In the genomic region with DNA sequence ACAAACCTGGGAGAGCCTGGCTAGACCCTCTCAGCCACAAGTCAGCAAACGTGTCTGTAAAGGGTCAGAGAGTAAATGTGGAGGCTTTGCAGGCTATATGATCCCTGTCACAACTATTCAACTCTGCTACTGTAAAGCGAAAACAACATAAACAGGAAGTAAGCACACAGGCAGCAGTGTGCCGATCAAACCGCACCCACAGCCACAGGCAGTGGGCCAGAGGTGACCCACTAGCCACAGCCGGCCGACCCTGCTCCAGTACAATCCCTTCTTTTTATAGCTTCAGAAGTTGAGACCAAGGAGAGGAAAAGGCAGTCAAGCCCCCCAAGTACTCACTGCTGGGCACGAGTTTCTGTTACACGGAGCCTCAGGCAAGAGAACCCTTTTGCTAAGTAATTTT, we compare ENCODE assay signal across 8 cellular contexts.
A peak's percentile ranks its signal among the peaks of the same experiment; 100 is the strongest.
DNase-seq lines count a peak whose midpoint lies in the region; ATAC-seq and TF ChIP-seq lines count a peak whose summit lies in the region.

No MANE protein-coding gene starts in this region.

- H4K20me1 ChIP-seq in neural progenitor cell (ENCODE audit: low read depth), result no peaks in the 10 kb centered on the region

- H3K4me3 ChIP-seq in neural progenitor cell (no peak overlapping the region), lower leg skin (ENCODE audit: low read depth, poor library complexity, severe bottlenecking) (no peak overlapping the region)

- H3K27me3 Mint-ChIP-seq in activated T-helper 17 cell treated with anti-CD3 and anti-CD28 coated beads, Interleukin-2, amount 50 U/mL, for 72 hours, result no peaks in the 10 kb centered on the region
- H3K27me3 Mint-ChIP-seq in neural progenitor cell (ENCODE audit: insufficient read depth, low read depth), result peaks cover 2% of the 10 kb centered on the region
- no peaks in the 10 kb centered on the region for H3K27me3 Mint-ChIP-seq in activated naive CD8-positive, alpha-beta T cell treated with anti-CD3 and anti-CD28 coated beads, Interleukin-2, amount 50 U/mL, for 24 hours

- intact Hi-C loops in lower leg skin (cut with DNase I; ENCODE audit: low total_unique reads), result no loop called here

- no peaks in the 10 kb centered on the region for H3K36me3 ChIP-seq in neural progenitor cell

- no peaks in the 10 kb centered on the region for H3K9me3 Mint-ChIP-seq in activated T-helper 17 cell treated with anti-CD3 and anti-CD28 coated beads, Interleukin-2, amount 50 U/mL, for 72 hours
- H3K9me3 Mint-ChIP-seq in neural progenitor cell, result no peaks in the 10 kb centered on the region
- no peaks in the 10 kb centered on the region for H3K9me3 Mint-ChIP-seq in activated naive CD8-positive, alpha-beta T cell treated with anti-CD3 and anti-CD28 coated beads, Interleukin-2, amount 50 U/mL, for 24 hours

- TF ChIP-seq CTCF in neural progenitor cell (IDR thresholded peaks at IDR 0.05), result no peak
- TF ChIP-seq CTCF in lower leg skin (IDR thresholded peaks at IDR 0.05), result no peak

- no peaks in the 10 kb centered on the region for H3K9me3 ChIP-seq in neural progenitor cell (ENCODE audit: low read depth)

- H3K4me1 ChIP-seq in neural progenitor cell, result peaks cover 16% of the 10 kb centered on the region

- DNase-seq in neural progenitor cell (ENCODE audit: low spot score) (no peak), lower leg skin (ENCODE audit: low spot score in 2 of 2) (no peak), COR-L47 (lab: John Stamatoyannopoulos, UW) (no peak)
- DNase-seq in activated naive CD8-positive, alpha-beta T cell treated with anti-CD3 and anti-CD28 coated beads, Interleukin-2, amount 50 U/mL, for 24 hours, result no peak

- ATAC-seq in GM18909 (IDR thresholded peaks at IDR 0.05; ENCODE audit: poor library complexity, unreplicated experiment) (peak; percentile 43), HG03103 (IDR thresholded peaks at IDR 0.05; ENCODE audit: low read depth, unreplicated experiment) (peak; percentile 84), HG02571 (IDR thresholded peaks at IDR 0.05; ENCODE audit: unreplicated experiment) (no peak)
- ATAC-seq in activated T-helper 17 cell treated with anti-CD3 and anti-CD28 coated beads, Interleukin-2, amount 50 U/mL, for 72 hours (replicated peaks), result peak; percentile 62
- ATAC-seq in activated naive CD8-positive, alpha-beta T cell treated with anti-CD3 and anti-CD28 coated beads, Interleukin-2, amount 50 U/mL, for 24 hours, result no peak

- no peaks in the 10 kb centered on the region for H3K27me3 ChIP-seq in neural progenitor cell

- WGBS in lower leg skin, 2 donors, result 38 to 50% methylated on average over 8 of the region's 8 CpGs

- no peaks in the 10 kb centered on the region for H3K79me2 ChIP-seq in neural progenitor cell (ENCODE audit: low read depth)

- H2AFZ ChIP-seq in neural progenitor cell (replicated peaks), result peak overlapping the region; percentile 4

- H3F3A ChIP-seq in neural progenitor cell (ENCODE audit: low read depth), result peaks cover 11% of the 10 kb centered on the region

- peak overlapping the region; percentile 38 for H3K4me3 Mint-ChIP-seq in activated T-helper 17 cell treated with anti-CD3 and anti-CD28 coated beads, Interleukin-2, amount 50 U/mL, for 72 hours
- H3K4me3 Mint-ChIP-seq in neural progenitor cell, result no peak overlapping the region
- H3K4me3 Mint-ChIP-seq in activated naive CD8-positive, alpha-beta T cell treated with anti-CD3 and anti-CD28 coated beads, Interleukin-2, amount 50 U/mL, for 24 hours, result no peak overlapping the region

- no peak overlapping the region for H3K27ac ChIP-seq in neural progenitor cell

- no peaks in the 10 kb centered on the region for H3K4me1 Mint-ChIP-seq in activated T-helper 17 cell treated with anti-CD3 and anti-CD28 coated beads, Interleukin-2, amount 50 U/mL, for 72 hours
- H3K4me1 Mint-ChIP-seq in neural progenitor cell, result peaks cover 29% of the 10 kb centered on the region
- H3K4me1 Mint-ChIP-seq in activated naive CD8-positive, alpha-beta T cell treated with anti-CD3 and anti-CD28 coated beads, Interleukin-2, amount 50 U/mL, for 24 hours, result peaks cover 13% of the 10 kb centered on the region

- H3K9ac ChIP-seq in neural progenitor cell, result no peak overlapping the region

- no peak for TF ChIP-seq POLR2A in lower leg skin (IDR thresholded peaks at IDR 0.05)

- H3K36me3 Mint-ChIP-seq in activated T-helper 17 cell treated with anti-CD3 and anti-CD28 coated beads, Interleukin-2, amount 50 U/mL, for 72 hours (ENCODE audit: low read depth), result no peaks in the 10 kb centered on the region
- H3K36me3 Mint-ChIP-seq in neural progenitor cell, result no peaks in the 10 kb centered on the region
- H3K36me3 Mint-ChIP-seq in activated naive CD8-positive, alpha-beta T cell treated with anti-CD3 and anti-CD28 coated beads, Interleukin-2, amount 50 U/mL, for 24 hours (ENCODE audit: low read depth), result no peaks in the 10 kb centered on the region

- H3K4me2 ChIP-seq in neural progenitor cell, result no peak overlapping the region

- H3K27ac Mint-ChIP-seq in activated T-helper 17 cell treated with anti-CD3 and anti-CD28 coated beads, Interleukin-2, amount 50 U/mL, for 72 hours, result peak overlapping the region; percentile 40
- H3K27ac Mint-ChIP-seq in neural progenitor cell, result peak overlapping the region; percentile 57
- no peak overlapping the region for H3K27ac Mint-ChIP-seq in activated naive CD8-positive, alpha-beta T cell treated with anti-CD3 and anti-CD28 coated beads, Interleukin-2, amount 50 U/mL, for 24 hours

Comparison
In these comparisons a context has a peak if more than half of its experiments do, and no peak if none do; other contexts are left out.
1. ATAC-seq: peak in GM18909 (single experiment), HG03103 (single experiment) and activated T-helper 17 cell treated with anti-CD3 and anti-CD28 coated beads, Interleukin-2, amount 50 U/mL, for 72 hours (single experiment); none in HG02571 (single experiment) and activated naive CD8-positive, alpha-beta T cell treated with anti-CD3 and anti-CD28 coated beads, Interleukin-2, amount 50 U/mL, for 24 hours (single experiment).